Comparison of ENCODE assay signal across 10 cellular contexts in genomic region chr10:79184141-79184625, GRCh38.
DNase-seq lines count a peak whose midpoint lies in the region; ATAC-seq and TF ChIP-seq lines count a peak whose summit lies in the region.
"Had no signal": no experiment of that assay in that cellular context is flagged by ENCODE, and none has a peak within 500 bp of the region (broad histone marks: within the 10 kb centered on the region; RNA-seq: fewer than 3 reads in every experiment).

No MANE protein-coding gene starts in this region.

- TF ChIP-seq POLR2A in body of pancreas (IDR thresholded peaks at IDR 0.05) (peak in 2 of 3 donors; percentile 26 to 31), upper lobe of left lung (IDR thresholded peaks at IDR 0.05) (no peak)

- DNase-seq in NCI-H510A treated with DMSO at 0.1 percent for 48 hours (lab: John Stamatoyannopoulos, UW) (peak; percentile 26), NCI-H510A (lab: John Stamatoyannopoulos, UW) (no peak), body of pancreas (peak; percentile 58 to 79 (median 74)), kidney glomerular epithelial cell (lab: John Stamatoyannopoulos, UW) (peak; percentile 96), upper lobe of left lung (peak in 1 of 2 donors; percentile 76)
- no peak for DNase-seq in T-helper 2 cell treated with Interferon-gamma antibody and Interleukin-4, amounts not matched to agents 5 μg/mL and 100 μg/mL, for 36 hours (ENCODE audit: low spot score)
- DNase-seq in activated naive CD4-positive, alpha-beta T cell treated with anti-CD3 and anti-CD28 coated beads for 36 hours, result no peak
- DNase-seq: NCI-H526 had no signal

- H3K4me3 ChIP-seq in body of pancreas (no peak overlapping the region), upper lobe of left lung (no peak overlapping the region)
- H3K4me3 ChIP-seq: ovary had no signal

- H3K27ac ChIP-seq in body of pancreas (peak overlapping the region; percentile 6 to 83 (median 80)), upper lobe of left lung (peak overlapping the region; percentile 54 to 78 (median 73))

- CTCF ChIA-PET in activated naive CD4-positive, alpha-beta T cell treated with anti-CD3 and anti-CD28 coated beads for 36 hours (lab: Charles Lee), result interaction anchor here (1.5 kb wide), 1 partner anchor 11 kb away, joined by 5 read pairs; no protein-coding TSS in a partner anchor

- H3K9me3 ChIP-seq in body of pancreas, result no peaks in the 10 kb centered on the region
- no peaks in the 10 kb centered on the region for H3K9me3 ChIP-seq in upper lobe of left lung
- H3K9me3 ChIP-seq: ovary had no signal

- TF ChIP-seq EP300 in upper lobe of left lung (IDR thresholded peaks at IDR 0.05), result peak in 2 of 4 donors; percentile 18 to 41

- no peak overlapping the region for H3K4me3 Mint-ChIP-seq in T-helper 2 cell treated with Interferon-gamma antibody and Interleukin-4, amounts not matched to agents 5 μg/mL and 100 μg/mL, for 36 hours
- H3K4me3 Mint-ChIP-seq in activated naive CD4-positive, alpha-beta T cell treated with anti-CD3 and anti-CD28 coated beads for 36 hours, result no peak overlapping the region

- no peaks in the 10 kb centered on the region for H3K9me3 Mint-ChIP-seq in T-helper 2 cell treated with Interferon-gamma antibody and Interleukin-4, amounts not matched to agents 5 μg/mL and 100 μg/mL, for 36 hours
- no peaks in the 10 kb centered on the region for H3K9me3 Mint-ChIP-seq in activated naive CD4-positive, alpha-beta T cell treated with anti-CD3 and anti-CD28 coated beads for 36 hours

- H3K4me1 ChIP-seq in body of pancreas (peaks cover 79% of the 10 kb centered on the region), upper lobe of left lung (peaks cover 86 to 100% (median 94%) of the 10 kb centered on the region in 4 donors)

- H3K36me3 Mint-ChIP-seq in T-helper 2 cell treated with Interferon-gamma antibody and Interleukin-4, amounts not matched to agents 5 μg/mL and 100 μg/mL, for 36 hours (ENCODE audit: low read depth), result no peaks in the 10 kb centered on the region
- no peaks in the 10 kb centered on the region for H3K36me3 Mint-ChIP-seq in activated naive CD4-positive, alpha-beta T cell treated with anti-CD3 and anti-CD28 coated beads for 36 hours (ENCODE audit: low read depth)

- H3K4me1 Mint-ChIP-seq in T-helper 2 cell treated with Interferon-gamma antibody and Interleukin-4, amounts not matched to agents 5 μg/mL and 100 μg/mL, for 36 hours (ENCODE audit: low read depth), result no peaks in the 10 kb centered on the region
- H3K4me1 Mint-ChIP-seq in activated naive CD4-positive, alpha-beta T cell treated with anti-CD3 and anti-CD28 coated beads for 36 hours (ENCODE audit: low read depth), result no peaks in the 10 kb centered on the region

- ATAC-seq in body of pancreas (peak; percentile 69), upper lobe of left lung (ENCODE audit: low FRiP score in 2 of 2) (peak; percentile 12 to 73), HG02884 (IDR thresholded peaks at IDR 0.05; ENCODE audit: unreplicated experiment) (no peak)

- H3K27me3 ChIP-seq in body of pancreas (no peaks in the 10 kb centered on the region), upper lobe of left lung (no peaks in the 10 kb centered on the region)
- H3K27me3 ChIP-seq: ovary had no signal

- H3K36me3 ChIP-seq in body of pancreas (replicated peaks in 1 of 2; ENCODE audit: insufficient read depth in 1 of 2, low read depth in 2 of 2), result no peaks in the 10 kb centered on the region
- H3K36me3 ChIP-seq in upper lobe of left lung, result peaks cover 0 to 10% (median 1%) of the 10 kb centered on the region in 4 donors
- H3K36me3 ChIP-seq: ovary had no signal

- intact Hi-C loops in body of pancreas (cut with DNase I), result loop anchor here (10.0 kb wide), 1 partner anchor 109 kb away; no protein-coding TSS in a partner anchor
- intact Hi-C loops in activated naive CD4-positive, alpha-beta T cell treated with anti-CD3 and anti-CD28 coated beads for 36 hours (cut with micrococcal nuclease), result no loop called here

- WGBS in body of pancreas, 2 donors, result 37 to 39% methylated on average over 6 to 7 of the region's 7 CpGs
- WGBS in upper lobe of left lung, 2 donors, result 47 to 48% methylated on average over 7 of the region's 7 CpGs

- no peak overlapping the region for H3K27ac Mint-ChIP-seq in T-helper 2 cell treated with Interferon-gamma antibody and Interleukin-4, amounts not matched to agents 5 μg/mL and 100 μg/mL, for 36 hours
- no peak overlapping the region for H3K27ac Mint-ChIP-seq in activated naive CD4-positive, alpha-beta T cell treated with anti-CD3 and anti-CD28 coated beads for 36 hours

- H3K27me3 Mint-ChIP-seq in T-helper 2 cell treated with Interferon-gamma antibody and Interleukin-4, amounts not matched to agents 5 μg/mL and 100 μg/mL, for 36 hours (ENCODE audit: low read depth), result no peaks in the 10 kb centered on the region
- no peaks in the 10 kb centered on the region for H3K27me3 Mint-ChIP-seq in activated naive CD4-positive, alpha-beta T cell treated with anti-CD3 and anti-CD28 coated beads for 36 hours (ENCODE audit: low read depth)

- TF ChIP-seq CTCF in body of pancreas (IDR thresholded peaks at IDR 0.05), result no peak
- TF ChIP-seq CTCF in upper lobe of left lung (IDR thresholded peaks at IDR 0.05), result no peak

Comparison
In these comparisons a context has a peak if more than half of its experiments do, and no peak if none do; other contexts are left out.
1. DNase-seq: peak in NCI-H510A treated with DMSO at 0.1 percent for 48 hours (single experiment), body of pancreas (4 of 4) and kidney glomerular epithelial cell (single experiment); none in NCI-H510A (single experiment), T-helper 2 cell treated with Interferon-gamma antibody and Interleukin-4, amounts not matched to agents 5 μg/mL and 100 μg/mL, for 36 hours (single experiment) and activated naive CD4-positive, alpha-beta T cell treated with anti-CD3 and anti-CD28 coated beads for 36 hours (single experiment).
2. POLR2A ChIP-seq: peak in body of pancreas (2 of 3); none in upper lobe of left lung (0 of 4).